In genomic region chr6:169513478-169514193, GRCh38 we compare ENCODE assay signal across 28 cellular contexts.
"Had no signal": no experiment of that assay in that cellular context is flagged by ENCODE, and none has a peak within 500 bp of the region (broad histone marks: within the 10 kb centered on the region; RNA-seq: fewer than 3 reads in every experiment).

No MANE protein-coding gene starts in this region.

- H3K27me3 Mint-ChIP-seq: activated B cell treated with CpG ODN at 0.5 μM for 24 hours; activated CD4-positive, alpha-beta T cell treated with anti-CD3 and anti-CD28 coated beads, Interleukin-2, amount 10 ng/mL, durations not matched to agents 24 days and 14 days; activated naive CD8-positive, alpha-beta T cell; activated T-helper 17 cell treated with anti-CD3 and anti-CD28 coated beads, Interleukin-2, amount 50 U/mL, for 72 hours; brain; central memory CD8-positive, alpha-beta T cell; T-helper 17 cell had no signal

- H3K9me3 Mint-ChIP-seq: activated CD4-positive, alpha-beta T cell treated with anti-CD3 and anti-CD28 coated beads, Interleukin-2, amount 10 ng/mL, durations not matched to agents 24 days and 14 days; activated T-helper 17 cell treated with anti-CD3 and anti-CD28 coated beads, Interleukin-2, amount 50 U/mL, for 72 hours had no signal

- ATAC-seq: activated T-cell treated with anti-CD3 and anti-CD28 coated beads, Interleukin-2, amount 50 U/mL, for 4 hours; activated T-helper 17 cell treated with anti-CD3 and anti-CD28 coated beads, Interleukin-2, amount 50 U/mL, for 72 hours; Panc1; T-helper 17 cell had no signal

- H3K4me3 Mint-ChIP-seq: activated B cell treated with CpG ODN at 0.5 μM for 24 hours; activated CD4-positive, alpha-beta T cell treated with anti-CD3 and anti-CD28 coated beads, Interleukin-2, amount 10 ng/mL, durations not matched to agents 24 days and 14 days; activated naive CD4-positive, alpha-beta T cell treated with anti-CD3 and anti-CD28 coated beads for 36 hours; activated naive CD8-positive, alpha-beta T cell; activated T-cell treated with anti-CD3 and anti-CD28 coated beads, Interleukin-2, amount 50 U/mL, for 4 hours; activated T-helper 17 cell treated with anti-CD3 and anti-CD28 coated beads, Interleukin-2, amount 50 U/mL, for 72 hours; brain; central memory CD8-positive, alpha-beta T cell; T-helper 17 cell had no signal

- H3K27ac Mint-ChIP-seq: activated B cell treated with CpG ODN at 0.5 μM for 24 hours; activated CD4-positive, alpha-beta T cell treated with anti-CD3 and anti-CD28 coated beads, Interleukin-2, amount 10 ng/mL, durations not matched to agents 24 days and 14 days; activated naive CD4-positive, alpha-beta T cell treated with anti-CD3 and anti-CD28 coated beads for 36 hours; activated naive CD8-positive, alpha-beta T cell; activated T-helper 17 cell treated with anti-CD3 and anti-CD28 coated beads, Interleukin-2, amount 50 U/mL, for 72 hours; brain; T-helper 17 cell had no signal

- DNase-seq: activated B cell treated with CpG ODN at 0.5 μM for 24 hours; activated CD4-positive, alpha-beta T cell treated with anti-CD3 and anti-CD28 coated beads for 1 hour; activated CD4-positive, alpha-beta T cell treated with anti-CD3 and anti-CD28 coated beads, Interleukin-2, amount 10 ng/mL, durations not matched to agents 24 days and 14 days; activated CD4-positive, alpha-beta T cell treated with anti-CD3 and anti-CD28 coated beads, Interleukin-2, amount 50 U/mL, for 48 hours; activated CD8-positive, alpha-beta memory T cell treated with anti-CD3 and anti-CD28 coated beads for 24 hours; activated gamma-delta T cell; activated naive CD4-positive, alpha-beta T cell treated with anti-CD3 and anti-CD28 coated beads for 36 hours; activated T-cell treated with anti-CD3 and anti-CD28 coated beads, Interleukin-2, amount 50 U/mL, for 4 hours; amygdala; IMR-90; KG1; NCI-H1048; NCI-H1694; NCI-H2029; NCI-H2107; NCI-H2171 treated with DMSO at 0.1 percent for 48 hours; NCI-H510A treated with DMSO at 0.1 percent for 48 hours; NCI-H69; OCI-M1; SHP77; T-helper 17 cell; T-helper 9 cell had no signal

- FAIRE-seq: astrocyte had no signal

- H3K4me1 Mint-ChIP-seq: activated B cell treated with CpG ODN at 0.5 μM for 24 hours; activated CD4-positive, alpha-beta T cell treated with anti-CD3 and anti-CD28 coated beads, Interleukin-2, amount 10 ng/mL, durations not matched to agents 24 days and 14 days; activated T-helper 17 cell treated with anti-CD3 and anti-CD28 coated beads, Interleukin-2, amount 50 U/mL, for 72 hours; brain; central memory CD8-positive, alpha-beta T cell; T-helper 17 cell had no signal
